Comparison of ENCODE assay signal across 8 cellular contexts in genomic region chr7:901388-902154, GRCh38. TPM values are rescaled to one million over a fixed set of nuclear protein-coding genes. Genes with fewer than 3 reads are reported as not detected.
DNase-seq lines count a peak whose midpoint lies in the region; ATAC-seq lines count a peak whose summit lies in the region.

No MANE protein-coding gene starts in this region.

- H3K27ac ChIP-seq in caudate nucleus (ENCODE audit: low read depth, low read length), result no peak overlapping the region

- in situ Hi-C loops in KBM-7 (cut with MboI; ENCODE audit: low pct_unique_long_range_greater_than_20kb, low sequenced_read_pairs), result no loop called here

- DNase-seq in ELR (ENCODE audit: low read depth) (peak; percentile 92), KBM-7 (peak; percentile 63), SK-N-DZ (ENCODE audit: low spot score) (peak; percentile 83), caudate nucleus (lab: John Stamatoyannopoulos, UW) (peak in 45 of 61 donors; percentile 19 to 86 (median 65)), kidney glomerular epithelial cell (lab: John Stamatoyannopoulos, UW) (peak; percentile 35), NCI-H510A treated with DMSO at 0.1 percent for 48 hours (lab: John Stamatoyannopoulos, UW) (no peak)
- DNase-seq in stimulated activated CD8-positive, alpha-beta memory T cell treated with anti-CD3 and anti-CD28 coated beads, Interleukin-4, amount 100 ng/mL, for 24 hours (ENCODE audit: low read depth), result peak; percentile 44

- ATAC-seq in HG03045 (IDR thresholded peaks at IDR 0.05; ENCODE audit: unreplicated experiment), result no peak

RNA-seq across cellular contexts. Expression of gene GET4, which starts 25.2 kb away (rescaled TPM):
- 58.8 and 60.9 TPM in 2 replicates for polyA plus RNA-seq in SK-N-DZ (2014; cell fraction: cytosol; rRNA removed)
- polyA plus RNA-seq in SK-N-DZ (2014; cell fraction: nucleus; rRNA removed), result 132 and 195 TPM in 2 replicates

RNA-seq across cellular contexts. Expression of gene ADAP1, which starts 52.9 kb away (rescaled TPM):
- polyA plus RNA-seq in SK-N-DZ (2014; cell fraction: cytosol; rRNA removed), result 27.4 and 30.5 TPM in 2 replicates
- 28.2 and 35.6 TPM in 2 replicates for polyA plus RNA-seq in SK-N-DZ (2014; cell fraction: nucleus; rRNA removed)
